In genomic region chr2:75098856-75099255, GRCh38 we compare ENCODE assay signal across 8 cellular contexts.
DNase-seq lines count a peak whose midpoint lies in the region; ATAC-seq and TF ChIP-seq lines count a peak whose summit lies in the region.

No MANE protein-coding gene starts in this region.

- no peak overlapping the region for H2AFZ ChIP-seq in H9 (ENCODE audit: low read length)

- H2BK12ac ChIP-seq in H9 (ENCODE audit: insufficient read length, low read depth, low read length), result no peak overlapping the region

- no peaks in the 10 kb centered on the region for H3K79me1 ChIP-seq in H9 (ENCODE audit: insufficient read depth, low read depth, low read length, poor library complexity, severe bottlenecking)

- H3K4me1 ChIP-seq in H9 (ENCODE audit: insufficient read depth, low read length), result peaks cover 3% of the 10 kb centered on the region; the same call in 1 of the 2 replicates
- H3K4me1 ChIP-seq in CD8-positive, alpha-beta memory T cell (ENCODE audit: insufficient read depth, low read length), result no peaks in the 10 kb centered on the region

- no peak overlapping the region for H3K4me3 ChIP-seq in BJ (ENCODE audit: low read depth, low read length)
- H3K4me3 ChIP-seq in CD8-positive, alpha-beta memory T cell (ENCODE audit: low read length), result no peak overlapping the region

- TF ChIP-seq CTCF in BJ (IDR thresholded peaks at IDR 0.05; ENCODE audit: insufficient read depth, low read depth, low read length) (peak; percentile 71), H9 (conservative IDR thresholded peaks at IDR 0.05) (peak; percentile 71)

- H3K9ac ChIP-seq in H9 (ENCODE audit: extremely low read depth, insufficient read length, low read length), result no peak overlapping the region

- peaks cover 6 to 8% of the 10 kb centered on the region in 2 experiments for H3K4me1 Mint-ChIP-seq in H9
- peaks cover 3 to 4% of the 10 kb centered on the region in 2 donors for H3K4me1 Mint-ChIP-seq in effector memory CD8-positive, alpha-beta T cell (ENCODE audit: low read depth in 2 of 2)
- peaks cover 3% of the 10 kb centered on the region for H3K4me1 Mint-ChIP-seq in activated CD4-positive, alpha-beta memory T cell treated with anti-CD3 and anti-CD28 coated beads, Interleukin-2, amount 10 ng/mL, durations not matched to agents 7 days and 5 days
- no peaks in the 10 kb centered on the region for H3K4me1 Mint-ChIP-seq in activated T-helper 17 cell treated with anti-CD3 and anti-CD28 coated beads, Interleukin-2, amount 50 U/mL, for 72 hours
- peaks cover 0 to 1% (median 0%) of the 10 kb centered on the region in 3 donors for H3K4me1 Mint-ChIP-seq in CD8-positive, alpha-beta memory T cell

- no peak for ATAC-seq in effector memory CD8-positive, alpha-beta T cell (replicated peaks)
- ATAC-seq in activated T-helper 17 cell treated with anti-CD3 and anti-CD28 coated beads, Interleukin-2, amount 50 U/mL, for 72 hours (replicated peaks), result no peak

- no peak overlapping the region for H2BK5ac ChIP-seq in H9 (ENCODE audit: insufficient read length, low read length)

- no peak overlapping the region for H3T11ph ChIP-seq in H9 (ENCODE audit: low read length)

- no peak overlapping the region for H2BK20ac ChIP-seq in H9 (ENCODE audit: low read depth, low read length, poor library complexity, severe bottlenecking)

- H3K56ac ChIP-seq in H9 (ENCODE audit: insufficient read length, low read depth, low read length), result no peak overlapping the region

- no peak overlapping the region for H3K27ac Mint-ChIP-seq in H9
- no peak overlapping the region for H3K27ac Mint-ChIP-seq in effector memory CD8-positive, alpha-beta T cell
- no peak overlapping the region for H3K27ac Mint-ChIP-seq in activated CD4-positive, alpha-beta memory T cell treated with anti-CD3 and anti-CD28 coated beads, Interleukin-2, amount 10 ng/mL, durations not matched to agents 7 days and 5 days
- no peak overlapping the region for H3K27ac Mint-ChIP-seq in activated T-helper 17 cell treated with anti-CD3 and anti-CD28 coated beads, Interleukin-2, amount 50 U/mL, for 72 hours
- H3K27ac Mint-ChIP-seq in CD8-positive, alpha-beta memory T cell, result no peak overlapping the region

- no peaks in the 10 kb centered on the region for H3K23me2 ChIP-seq in H9 (ENCODE audit: insufficient read length, low read depth, low read length, poor library complexity, severe bottlenecking)

- CTCF ChIA-PET in BJ (lab: Yijun Ruan, JAX), result interaction anchor here (0.7 to 3.0 kb wide), 13 partner anchors 10 to 408 kb away, joined by 3 to 10 read pairs (median 4); partner anchors contain the start of gene TACR1
- CTCF ChIA-PET in activated CD4-positive, alpha-beta memory T cell treated with anti-CD3 and anti-CD28 coated beads, Interleukin-2, amount 10 ng/mL, durations not matched to agents 7 days and 5 days (lab: Charles Lee), result interaction anchor here (0.7 kb wide), 1 partner anchor 281 kb away, joined by 3 read pairs; no protein-coding TSS in a partner anchor
- CTCF ChIA-PET in CD8-positive, alpha-beta memory T cell (lab: Charles Lee), result no interaction called here

- no peak overlapping the region for H3K4me2 ChIP-seq in H9 (ENCODE audit: insufficient read depth, insufficient read length, low read length)

- no peaks in the 10 kb centered on the region for H3K9me3 ChIP-seq in H9 (ENCODE audit: control insufficient read depth, low read depth, low read length)
- no peaks in the 10 kb centered on the region for H3K9me3 ChIP-seq in CD8-positive, alpha-beta memory T cell (ENCODE audit: low read length)

- peaks cover 2% of the 10 kb centered on the region for H3K27me3 Mint-ChIP-seq in H9 (ENCODE audit: low read depth)
- peaks cover 0 to 13% of the 10 kb centered on the region in 2 donors for H3K27me3 Mint-ChIP-seq in effector memory CD8-positive, alpha-beta T cell
- H3K27me3 Mint-ChIP-seq in activated CD4-positive, alpha-beta memory T cell treated with anti-CD3 and anti-CD28 coated beads, Interleukin-2, amount 10 ng/mL, durations not matched to agents 7 days and 5 days, result no peaks in the 10 kb centered on the region
- H3K27me3 Mint-ChIP-seq in activated T-helper 17 cell treated with anti-CD3 and anti-CD28 coated beads, Interleukin-2, amount 50 U/mL, for 72 hours, result peaks cover 7% of the 10 kb centered on the region
- H3K27me3 Mint-ChIP-seq in CD8-positive, alpha-beta memory T cell, result peaks cover 7 to 9% of the 10 kb centered on the region in 2 donors

- no peak overlapping the region for H3K14ac ChIP-seq in H9 (ENCODE audit: insufficient read depth, low read length)

- H3K27me3 ChIP-seq in BJ (ENCODE audit: control insufficient read depth, insufficient read depth, low read length) (peaks cover 1% of the 10 kb centered on the region; the same call in 1 of the 2 replicates), H9 (ENCODE audit: insufficient read depth, low read length) (no peaks in the 10 kb centered on the region)
- no peaks in the 10 kb centered on the region for H3K27me3 ChIP-seq in CD8-positive, alpha-beta memory T cell (ENCODE audit: insufficient read depth, low read length, poor library complexity, severe bottlenecking)

- no peak overlapping the region for H2BK120ac ChIP-seq in H9 (ENCODE audit: low read depth, low read length, poor library complexity, severe bottlenecking)

- no peaks in the 10 kb centered on the region for H3K36me3 ChIP-seq in BJ (ENCODE audit: control insufficient read depth, insufficient read depth, low read length)
- H3K36me3 ChIP-seq in CD8-positive, alpha-beta memory T cell (ENCODE audit: insufficient read depth, low read length), result no peaks in the 10 kb centered on the region

- no peak overlapping the region for H4K8ac ChIP-seq in H9 (replicated peaks; ENCODE audit: insufficient read length, low read depth, low read length)

- no peak overlapping the region for H2AK5ac ChIP-seq in H9 (ENCODE audit: insufficient read length, low read length)

- no peak overlapping the region for H3K27ac ChIP-seq in H9 (ENCODE audit: insufficient read length, low read depth, low read length)
- H3K27ac ChIP-seq in CD8-positive, alpha-beta memory T cell (ENCODE audit: low read depth, low read length), result no peak overlapping the region

- DNase-seq in BJ (ENCODE audit: low read depth), result no peak
- peak; percentile 49 for DNase-seq in H9
- peak; percentile 26 for DNase-seq in SIG-M5 treated with dmso at 0.1 percent for 504 hours (lab: John Stamatoyannopoulos, UW; ENCODE audit: unreplicated experiment)
- DNase-seq in hepatic stellate cell (ENCODE audit: low spot score), result peak; percentile 9
- no peak for DNase-seq in effector memory CD8-positive, alpha-beta T cell
- no peak for DNase-seq in activated CD4-positive, alpha-beta memory T cell treated with anti-CD3 and anti-CD28 coated beads, Interleukin-2, amount 10 ng/mL, durations not matched to agents 7 days and 5 days
- DNase-seq in CD8-positive, alpha-beta memory T cell, result no peak

- no peak overlapping the region for H3K18ac ChIP-seq in H9 (ENCODE audit: insufficient read length, low read depth, low read length)

- H3K9me3 Mint-ChIP-seq in H9, result peaks cover 5 to 7% of the 10 kb centered on the region in 2 experiments
- no peaks in the 10 kb centered on the region for H3K9me3 Mint-ChIP-seq in effector memory CD8-positive, alpha-beta T cell
- peaks cover 3% of the 10 kb centered on the region for H3K9me3 Mint-ChIP-seq in activated CD4-positive, alpha-beta memory T cell treated with anti-CD3 and anti-CD28 coated beads, Interleukin-2, amount 10 ng/mL, durations not matched to agents 7 days and 5 days
- H3K9me3 Mint-ChIP-seq in activated T-helper 17 cell treated with anti-CD3 and anti-CD28 coated beads, Interleukin-2, amount 50 U/mL, for 72 hours, result no peaks in the 10 kb centered on the region
- H3K9me3 Mint-ChIP-seq in CD8-positive, alpha-beta memory T cell, result peaks cover 2 to 5% (median 4%) of the 10 kb centered on the region in 5 donors

- POLR2A ChIA-PET in BJ (lab: Charles Lee), result no interaction called here
- POLR2A ChIA-PET in activated CD4-positive, alpha-beta memory T cell treated with anti-CD3 and anti-CD28 coated beads, Interleukin-2, amount 10 ng/mL, durations not matched to agents 7 days and 5 days (lab: Charles Lee), result no interaction called here
- POLR2A ChIA-PET in CD8-positive, alpha-beta memory T cell (lab: Charles Lee), result no interaction called here

- no peaks in the 10 kb centered on the region for H4K20me1 ChIP-seq in H9 (ENCODE audit: control insufficient read depth, insufficient read depth, insufficient read length)

- no CpG with 5 or more reads among the region's 2 CpGs for WGBS in H9 (ENCODE audit: extremely low coverage, insufficient read length, low lambda C conversion rate)

- H4K5ac ChIP-seq in H9 (ENCODE audit: insufficient read length, low read depth, low read length), result no peak overlapping the region

- no peak overlapping the region for H3K23ac ChIP-seq in H9 (ENCODE audit: insufficient read length, low read depth, low read length)

- no peak overlapping the region for H3K4me3 Mint-ChIP-seq in H9
- H3K4me3 Mint-ChIP-seq in effector memory CD8-positive, alpha-beta T cell, result no peak overlapping the region
- no peak overlapping the region for H3K4me3 Mint-ChIP-seq in activated CD4-positive, alpha-beta memory T cell treated with anti-CD3 and anti-CD28 coated beads, Interleukin-2, amount 10 ng/mL, durations not matched to agents 7 days and 5 days
- H3K4me3 Mint-ChIP-seq in activated T-helper 17 cell treated with anti-CD3 and anti-CD28 coated beads, Interleukin-2, amount 50 U/mL, for 72 hours, result no peak overlapping the region
- no peak overlapping the region for H3K4me3 Mint-ChIP-seq in CD8-positive, alpha-beta memory T cell

- peaks cover 3 to 5% (median 4%) of the 10 kb centered on the region in 3 experiments for H3K36me3 Mint-ChIP-seq in H9 (ENCODE audit: insufficient read depth in 1 of 3, low read depth in 3 of 3)
- H3K36me3 Mint-ChIP-seq in effector memory CD8-positive, alpha-beta T cell (ENCODE audit: insufficient read depth), result no peaks in the 10 kb centered on the region
- no peaks in the 10 kb centered on the region for H3K36me3 Mint-ChIP-seq in activated CD4-positive, alpha-beta memory T cell treated with anti-CD3 and anti-CD28 coated beads, Interleukin-2, amount 10 ng/mL, durations not matched to agents 7 days and 5 days (ENCODE audit: low read depth)
- no peaks in the 10 kb centered on the region for H3K36me3 Mint-ChIP-seq in activated T-helper 17 cell treated with anti-CD3 and anti-CD28 coated beads, Interleukin-2, amount 50 U/mL, for 72 hours (ENCODE audit: low read depth)
- peaks cover 0 to 16% (median 5%) of the 10 kb centered on the region in 3 donors for H3K36me3 Mint-ChIP-seq in CD8-positive, alpha-beta memory T cell

- no peak overlapping the region for H4K91ac ChIP-seq in H9 (ENCODE audit: insufficient read length, low read depth, low read length)

- no peaks in the 10 kb centered on the region for H3K79me2 ChIP-seq in H9 (ENCODE audit: insufficient read depth, low read length)

- no peak overlapping the region for H2BK15ac ChIP-seq in H9 (ENCODE audit: low read depth, low read length)

- no peak overlapping the region for H3K4ac ChIP-seq in H9 (ENCODE audit: low read depth, low read length)

Comparison
In these comparisons a context has a peak if more than half of its experiments do, and no peak if none do; other contexts are left out.
1. DNase-seq: peak in H9 (single experiment), SIG-M5 treated with dmso at 0.1 percent for 504 hours (single experiment) and hepatic stellate cell (single experiment); none in BJ (single experiment), effector memory CD8-positive, alpha-beta T cell (0 of 3), activated CD4-positive, alpha-beta memory T cell treated with anti-CD3 and anti-CD28 coated beads, Interleukin-2, amount 10 ng/mL, durations not matched to agents 7 days and 5 days (single experiment) and CD8-positive, alpha-beta memory T cell (0 of 5).